8 cellular contexts compared by ENCODE assay signal in genomic region chr3:69085543-69086132, GRCh38. TPM values are rescaled to one million over a fixed set of nuclear protein-coding genes. Genes with fewer than 3 reads are reported as not detected.
DNase-seq lines count a peak whose midpoint lies in the region; ATAC-seq and TF ChIP-seq lines count a peak whose summit lies in the region.

No MANE protein-coding gene starts in this region.

- no peaks in the 10 kb centered on the region for H3K36me3 ChIP-seq in ectodermal cell (ENCODE audit: control insufficient read depth, insufficient read depth, low read length)
- no peaks in the 10 kb centered on the region for H3K36me3 ChIP-seq in tibial artery

- H3K27ac ChIP-seq in RWPE1 (peak overlapping the region; percentile 99), ectodermal cell (ENCODE audit: insufficient read depth, low read depth, low read length, poor library complexity, severe bottlenecking) (no peak overlapping the region), tibial artery (peak overlapping the region; percentile 93 to 96)

- POLR2A ChIA-PET in RWPE1 (lab: Yijun Ruan, JAX; ENCODE audit: low non-redundant PET), result interaction anchor here (0.5 kb wide), 1 partner anchor 46 kb away, joined by 3 read pairs; no protein-coding TSS in a partner anchor

- TF ChIP-seq CTCF in RWPE1 (conservative IDR thresholded peaks at IDR 0.05; ENCODE audit: low read depth), result no peak
- no peak for TF ChIP-seq CTCF in tibial artery (IDR thresholded peaks at IDR 0.05)

- intact Hi-C loops in tibial artery (cut with DNase I; ENCODE audit: low total_unique reads), result loop anchor here (5.0 to 10.0 kb wide), 2 partner anchors 33 to 71 kb away; partner anchors contain the start of genes EOGT and TMF1

- no peaks in the 10 kb centered on the region for H3K9me3 Mint-ChIP-seq in memory B cell

- H3K9me3 ChIP-seq in ectodermal cell (ENCODE audit: control insufficient read depth, low read length), result no peaks in the 10 kb centered on the region
- no peaks in the 10 kb centered on the region for H3K9me3 ChIP-seq in tibial artery

- H3K4me3 Mint-ChIP-seq in memory B cell, result peak overlapping the region; percentile 98

- ATAC-seq in memory B cell (ENCODE audit: low read depth), result no peak
- no peak for ATAC-seq in HG03460 (IDR thresholded peaks at IDR 0.05; ENCODE audit: unreplicated experiment)

- no peaks in the 10 kb centered on the region for H3K27me3 ChIP-seq in ectodermal cell (ENCODE audit: control insufficient read depth, insufficient read depth, low read length, poor library complexity, severe bottlenecking)
- no peaks in the 10 kb centered on the region for H3K27me3 ChIP-seq in tibial artery

- H3K27ac Mint-ChIP-seq in memory B cell, result peak overlapping the region; percentile 99

- H3K36me3 Mint-ChIP-seq in memory B cell, result peaks cover 7% of the 10 kb centered on the region

- H3K27me3 Mint-ChIP-seq in memory B cell, result no peaks in the 10 kb centered on the region

- H3K4me1 ChIP-seq in ectodermal cell (ENCODE audit: control insufficient read depth, insufficient read depth, low read length) (peaks cover 13% of the 10 kb centered on the region), tibial artery (peaks cover 0 to 72% (median 58%) of the 10 kb centered on the region in 4 donors)

- H3K4me3 ChIP-seq in ectodermal cell (ENCODE audit: insufficient read depth, low read depth, low read length), result peak overlapping the region; percentile 98
- peak overlapping the region; percentile 95 to 97 for H3K4me3 ChIP-seq in tibial artery

- WGBS in ectodermal cell, 2 experiments, result 19 to 22% methylated on average over 10 of the region's 10 CpGs

- H3K4me1 Mint-ChIP-seq in memory B cell, result peaks cover 52% of the 10 kb centered on the region

- DNase-seq in NCI-H2227 (lab: John Stamatoyannopoulos, UW; ENCODE audit: unreplicated experiment) (peak; percentile 1), NCI-H2227 treated with DMSO at 0.1 percent for 48 hours (lab: John Stamatoyannopoulos, UW) (no peak), RWPE1 (ENCODE audit: low spot score) (peak; percentile 10), memory B cell (ENCODE audit: low spot score in 2 of 2) (no peak), tibial artery (peak in 1 of 2 donors; percentile 71), NCI-H2196 treated with DMSO at 0.1 percent for 48 hours (lab: John Stamatoyannopoulos, UW; ENCODE audit: unreplicated experiment) (no peak)

- CTCF ChIA-PET in RWPE1 (lab: Yijun Ruan, JAX), result interaction anchor here (0.5 kb wide), 1 partner anchor 78 kb away, joined by 4 read pairs; no protein-coding TSS in a partner anchor

RNA-seq across cellular contexts. Expression of gene ARL6IP5, which starts 0.9 kb away (rescaled TPM):
- polyA plus RNA-seq in ectodermal cell (2013, experiment 1 of 4), result 71.2 TPM
- 74.2 TPM for polyA plus RNA-seq in ectodermal cell (2013, experiment 2 of 4)
- polyA plus RNA-seq in ectodermal cell (2013, experiment 3 of 4), result 68.7 TPM
- polyA plus RNA-seq in ectodermal cell (2013, experiment 4 of 4), result 75.9 TPM

RNA-seq across cellular contexts. Expression of gene UBA3, which starts 5.5 kb away (rescaled TPM):
- 81.1 TPM for polyA plus RNA-seq in ectodermal cell (2013, experiment 1 of 4)
- polyA plus RNA-seq in ectodermal cell (2013, experiment 2 of 4), result 83.1 TPM
- 65.8 TPM for polyA plus RNA-seq in ectodermal cell (2013, experiment 3 of 4)
- polyA plus RNA-seq in ectodermal cell (2013, experiment 4 of 4), result 71.5 TPM

RNA-seq across cellular contexts. Expression of gene TMF1, which starts 33.5 kb away (rescaled TPM):
- polyA plus RNA-seq in ectodermal cell (2013, experiment 1 of 4), result 17.7 TPM
- 18.4 TPM for polyA plus RNA-seq in ectodermal cell (2013, experiment 2 of 4)
- 19.9 TPM for polyA plus RNA-seq in ectodermal cell (2013, experiment 3 of 4)
- polyA plus RNA-seq in ectodermal cell (2013, experiment 4 of 4), result 21.6 TPM

RNA-seq across cellular contexts. Expression of gene LMOD3, which starts 36.8 kb away (rescaled TPM):
- not detected for polyA plus RNA-seq in ectodermal cell (2013, experiment 1 of 4)
- polyA plus RNA-seq in ectodermal cell (2013, experiment 2 of 4), result not detected
- not detected for polyA plus RNA-seq in ectodermal cell (2013, experiment 3 of 4)
- 0.08 TPM for polyA plus RNA-seq in ectodermal cell (2013, experiment 4 of 4)

Comparison
In these comparisons a context has a peak if more than half of its experiments do, and no peak if none do; other contexts are left out.
1. DNase-seq: peak in NCI-H2227 (single experiment) and RWPE1 (single experiment); none in NCI-H2227 treated with DMSO at 0.1 percent for 48 hours (single experiment), memory B cell (0 of 2) and NCI-H2196 treated with DMSO at 0.1 percent for 48 hours (single experiment).